8 cellular contexts compared by ENCODE assay signal in genomic region chr10:110641256-110641655, GRCh38. TPM values are rescaled to one million over a fixed set of nuclear protein-coding genes. Genes with fewer than 3 reads are reported as not detected.
DNase-seq lines count a peak whose midpoint lies in the region; ATAC-seq and TF ChIP-seq lines count a peak whose summit lies in the region.

No MANE protein-coding gene starts in this region.

- H3K9ac ChIP-seq in HCT116 (ENCODE audit: low read length): no peak overlapping the region

- TF ChIP-seq CTCF in HCT116 (IDR thresholded peaks at IDR 0.05 in 2 of 3, conservative IDR thresholded peaks at IDR 0.05 in 1 of 3; ENCODE audit: borderline replicate concordance in 1 of 3, insufficient read depth in 1 of 3, low read depth in 2 of 3, low read length in 2 of 3) (no peak), ovary (IDR thresholded peaks at IDR 0.05) (no peak), lower leg skin (IDR thresholded peaks at IDR 0.05) (no peak)

- no peaks in the 10 kb centered on the region for H3K79me2 ChIP-seq in HCT116 (ENCODE audit: insufficient read depth, low read length)

- no peak overlapping the region for H3K27ac ChIP-seq in HCT116 (ENCODE audit: low read depth, low read length)
- H3K27ac ChIP-seq in ovary: no peak overlapping the region

- H3K27me3 ChIP-seq in HCT116 (ENCODE audit: insufficient read depth, low read length): peaks cover 8% of the 10 kb centered on the region; the same call in 1 of the 2 replicates
- no peaks in the 10 kb centered on the region for H3K27me3 ChIP-seq in ovary

- peak overlapping the region; percentile 39 for H2AFZ ChIP-seq in HCT116 (ENCODE audit: low read depth, low read length, poor library complexity, severe bottlenecking)

- POLR2A ChIA-PET in HCT116 (lab: Charles Lee): no interaction called here

- DNase-seq in COR-L47 (lab: John Stamatoyannopoulos, UW) (peak; percentile 9), HCT116 (ENCODE audit: low read depth, low spot score) (peak; percentile 42), glomerular visceral epithelial cell (ENCODE audit: extremely low spot score) (peak; percentile 16), ovary (no peak), HPDE6-E6E7 (ENCODE audit: extremely low spot score) (no peak), lower leg skin (ENCODE audit: low spot score in 2 of 2) (no peak)
- DNase-seq in stimulated activated CD4-positive, alpha-beta T cell treated with anti-CD3 and anti-CD28 coated beads, Interleukin-4, amount 100 ng/mL, for 24 hours: peak; percentile 56

- TF ChIP-seq RAD21 in HCT116 (IDR thresholded peaks at IDR 0.05; ENCODE audit: low read depth): no peak

- CTCF ChIA-PET in HCT116 (lab: Charles Lee): interaction anchor here (1.2 kb wide), 1 partner anchor 31 kb away, joined by 4 read pairs; no protein-coding TSS in a partner anchor

- H4K20me1 ChIP-seq in HCT116 (ENCODE audit: insufficient read depth): no peaks in the 10 kb centered on the region

- RAD21 ChIA-PET in HCT116 (lab: Charles Lee; ENCODE audit: low non-redundant PET in 1 of 2, low total read pairs in 2 of 2, uncharacterized antibody in 2 of 2, unreplicated experiment in 2 of 2): interaction anchor here in 1 of 2 experiments (1.5 kb wide), 1 partner anchor 31 kb away, joined by 3 read pairs; no protein-coding TSS in a partner anchor

- H3K9me2 ChIP-seq in HCT116 (ENCODE audit: insufficient read depth): no peaks in the 10 kb centered on the region

- TF ChIP-seq EP300 in ovary (IDR thresholded peaks at IDR 0.05): no peak

- ATAC-seq in HCT116 (peak; percentile 70), SK-N-SH treated with all-trans-retinoic acid at 6 μM for 48 hours (peak; percentile 14; the same call in 2 of the 3 replicates)

- TF ChIP-seq POLR2A in HCT116 (IDR thresholded peaks at IDR 0.05; ENCODE audit: borderline replicate concordance, extremely low read depth, insufficient read depth, insufficient read length): no peak
- no peak for TF ChIP-seq POLR2A in ovary (IDR thresholded peaks at IDR 0.05)
- TF ChIP-seq POLR2A in lower leg skin (IDR thresholded peaks at IDR 0.05): no peak

- 19 to 28% (median 25%) methylated on average over 5 of the region's 5 CpGs for WGBS in ovary, 3 donors
- WGBS in lower leg skin, 2 donors: 39 to 41% methylated on average over 5 of the region's 5 CpGs

- H3K9me3 ChIP-seq in HCT116 (ENCODE audit: control insufficient read depth in 1 of 2, insufficient read depth in 1 of 2, low read depth in 1 of 2, low read length in 2 of 2) (no peaks in the 10 kb centered on the region), ovary (no peaks in the 10 kb centered on the region)

- peak overlapping the region; percentile 66 for H3K4me2 ChIP-seq in HCT116 (ENCODE audit: low read length)

- no TSS peak for BruUV-seq in HCT116 (replicated peaks; lab: Mats Ljungman, UMichigan)

- peak overlapping the region; percentile 6 to 21; a peak in 3 of 4 replicates for H3K4me3 ChIP-seq in HCT116 (replicated peaks in 1 of 2; ENCODE audit: low read depth in 1 of 2, low read length in 2 of 2)
- H3K4me3 ChIP-seq in ovary: no peak overlapping the region
- H3K4me3 ChIP-seq in lower leg skin (ENCODE audit: low read depth, poor library complexity, severe bottlenecking): no peak overlapping the region

- intact Hi-C loops in HCT116 (cut with micrococcal nuclease): no loop called here
- intact Hi-C loops in ovary (cut with DNase I): no loop called here
- intact Hi-C loops in lower leg skin (cut with DNase I; ENCODE audit: low total_unique reads): no loop called here

- peaks cover 25 to 60% of the 10 kb centered on the region in 2 experiments for H3K4me1 ChIP-seq in HCT116 (ENCODE audit: control insufficient read depth in 1 of 2, insufficient read depth in 2 of 2, low read length in 2 of 2)
- peaks cover 7% of the 10 kb centered on the region for H3K4me1 ChIP-seq in ovary (ENCODE audit: insufficient read depth)

- H3K36me3 ChIP-seq in HCT116 (ENCODE audit: control insufficient read depth in 1 of 2, insufficient read depth in 2 of 2, low read length in 2 of 2): no peaks in the 10 kb centered on the region
- H3K36me3 ChIP-seq in ovary: no peaks in the 10 kb centered on the region

TF ChIP-seq in HCT116, 20 proteins besides CTCF, POLR2A, EP300 and RAD21:
- TF ChIP-seq YY1 (IDR thresholded peaks at IDR 0.05; ENCODE audit: extremely low read depth, insufficient replicate concordance, low read depth, low read length) (no peak), SIN3A (IDR thresholded peaks at IDR 0.05; ENCODE audit: low read depth) (no peak; the same call in 1 of the 2 replicates), JUND (IDR thresholded peaks at IDR 0.05) (peak; percentile 39; the same call in 1 of the 2 replicates), TCF7L2 (IDR thresholded peaks at IDR 0.05; ENCODE audit: borderline replicate concordance, extremely low read depth, insufficient read depth, insufficient read length) (peak; percentile 95), FOSL1 (IDR thresholded peaks at IDR 0.05; ENCODE audit: low read depth) (peak; percentile 38; the same call in 1 of the 2 replicates), ZBTB33 (IDR thresholded peaks at IDR 0.05; ENCODE audit: extremely low read depth, insufficient replicate concordance, low read length) (no peak), SP1 (IDR thresholded peaks at IDR 0.05; ENCODE audit: low read depth) (peak; percentile 34; the same call in 1 of the 2 replicates), MAX (IDR thresholded peaks at IDR 0.05) (peak; percentile 59; the same call in 1 of the 2 replicates)

TF ChIP-seq in SK-N-SH treated with all-trans-retinoic acid at 6 μM for 48 hours, 23 proteins besides CTCF, POLR2A, EP300 and RAD21 (continues in another document):
- TF ChIP-seq PPARA (CRISPR knock-in tag; IDR thresholded peaks at IDR 0.05; ENCODE audit: borderline replicate concordance) (no peak), CSRNP3 (CRISPR knock-in tag; IDR thresholded peaks at IDR 0.05) (no peak), POU6F1 (CRISPR knock-in tag; IDR thresholded peaks at IDR 0.05; ENCODE audit: borderline replicate concordance, low read depth) (no peak), ZNF565 (CRISPR knock-in tag; conservative IDR thresholded peaks at IDR 0.05; ENCODE audit: low read depth) (0 out of 2 replicates have a peak, but pooled peaks have one; percentile 18), SNAI2 (CRISPR knock-in tag; IDR thresholded peaks at IDR 0.05) (no peak), RARB (CRISPR knock-in tag; IDR thresholded peaks at IDR 0.05) (0 out of 2 replicates have a peak, but pooled peaks have one; percentile 70), TOX (CRISPR knock-in tag; IDR thresholded peaks at IDR 0.05; ENCODE audit: borderline replicate concordance) (peak; percentile 57; the same call in 1 of the 2 replicates), ZNF70 (CRISPR knock-in tag; IDR thresholded peaks at IDR 0.05) (no peak), ESRRG (CRISPR knock-in tag; IDR thresholded peaks at IDR 0.05) (no peak), CSDC2 (CRISPR knock-in tag; IDR thresholded peaks at IDR 0.05) (no peak), ISL1 (CRISPR knock-in tag; IDR thresholded peaks at IDR 0.05) (0 out of 2 replicates have a peak, but pooled peaks have one; percentile 7), OSR1 (CRISPR knock-in tag; IDR thresholded peaks at IDR 0.05) (no peak)

RNA-seq across cellular contexts. Expression of gene RBM20, which starts 2.9 kb away (rescaled TPM):
- total RNA-seq in HCT116 (2021; ENCODE audit: unreplicated experiment): 2.0 TPM
- polyA plus RNA-seq in HCT116 (2012): 0.85 and 1.2 TPM in 2 replicates
- 1 to 10 TPM in 6 of 7 donors, under 1 TPM in 1; 0.96 to 4.9 (median 3.6) TPM for total RNA-seq in ovary
- 1 to 10 TPM; 2.4 to 3.9 TPM for polyA plus RNA-seq in ovary
- 1 to 10 TPM in 3 of 4 donors, under 1 TPM in 1; 0.66 to 6.2 (median 3.5) TPM for total RNA-seq in lower leg skin

Comparison
In these comparisons a context has a peak if more than half of its experiments do, and no peak if none do; other contexts are left out.
1. DNase-seq: peak in COR-L47 (single experiment), HCT116 (single experiment), glomerular visceral epithelial cell (single experiment) and stimulated activated CD4-positive, alpha-beta T cell treated with anti-CD3 and anti-CD28 coated beads, Interleukin-4, amount 100 ng/mL, for 24 hours (single experiment); none in ovary (0 of 5), HPDE6-E6E7 (single experiment) and lower leg skin (0 of 2).
2. H3K4me3 ChIP-seq: peak in HCT116 (2 of 2); none in ovary (single experiment) and lower leg skin (single experiment).